3 cellular contexts compared by ENCODE assay signal in genomic region chr17:58227733-58228132, GRCh38.
TF ChIP-seq lines count a peak whose summit lies in the region.

No MANE protein-coding gene starts in this region.

TF ChIP-seq in liver, 16 proteins besides CTCF, POLR2A, EP300 and RAD21:
- peak; percentile 39 to 55 for TF ChIP-seq HNF4A (conservative IDR thresholded peaks at IDR 0.05)
- TF ChIP-seq TAF1 (conservative IDR thresholded peaks at IDR 0.05): no peak

TF ChIP-seq in HepG2, 621 proteins besides CTCF, POLR2A, EP300 and RAD21:
- TF ChIP-seq SAFB2 (CRISPR knock-in tag; IDR thresholded peaks at IDR 0.05; ENCODE audit: borderline replicate concordance, low read depth) (no peak), NR2C2 (CRISPR knock-in tag; IDR thresholded peaks at IDR 0.05; ENCODE audit: borderline replicate concordance) (no peak)

TF ChIP-seq in K562, 482 proteins besides CTCF, POLR2A, EP300 and RAD21:
- TF ChIP-seq ZNF407 (IDR thresholded peaks at IDR 0.05; ENCODE audit: low read depth) (no peak), USF2 (CRISPR knock-in tag; IDR thresholded peaks at IDR 0.05) (0 out of 2 replicates have a peak, but pooled peaks have one; percentile 3), SNAPC5 (CRISPR knock-in tag; IDR thresholded peaks at IDR 0.05) (no peak)
